Comparison of ENCODE assay signal across 7 cellular contexts in genomic region chr7:130695840-130696239, GRCh38. TPM values are rescaled to one million over a fixed set of nuclear protein-coding genes. Genes with fewer than 3 reads are reported as not detected.
DNase-seq lines count a peak whose midpoint lies in the region; ATAC-seq and TF ChIP-seq lines count a peak whose summit lies in the region.

No MANE protein-coding gene starts in this region.

- H2AFZ ChIP-seq in mammary epithelial cell (ENCODE audit: low read depth, low read length) (no peak overlapping the region), osteoblast (ENCODE audit: low read length) (no peak overlapping the region)

- intact Hi-C loops in mammary epithelial cell (cut with micrococcal nuclease), result loop anchor here (1.0 kb wide), 2 partner anchors 136 to 624 kb away; no protein-coding TSS in a partner anchor
- intact Hi-C loops in activated CD4-positive, alpha-beta T cell treated with anti-CD3 and anti-CD28 coated beads, Interleukin-2, amount 10 ng/mL, durations not matched to agents 24 days and 14 days (cut with micrococcal nuclease), result no loop called here

- ATAC-seq in T-cell (replicated peaks in 1 of 4) (no peak), GM19467 (IDR thresholded peaks at IDR 0.05; ENCODE audit: unreplicated experiment) (no peak)

- no peak overlapping the region for H3K27ac Mint-ChIP-seq in T-cell
- no peak overlapping the region for H3K27ac Mint-ChIP-seq in activated CD4-positive, alpha-beta T cell treated with anti-CD3 and anti-CD28 coated beads, Interleukin-2, amount 10 ng/mL, durations not matched to agents 24 days and 14 days

- H3K4me3 ChIP-seq in mammary epithelial cell (replicated peaks in 1 of 3; ENCODE audit: insufficient read depth in 1 of 3, low read depth in 2 of 3, low read length in 3 of 3), result no peak overlapping the region
- no peak overlapping the region for H3K4me3 ChIP-seq in osteoblast (ENCODE audit: insufficient read depth, low read length)

- TF ChIP-seq CTCF in GM12874 (IDR thresholded peaks at IDR 0.05; ENCODE audit: insufficient read depth, low read depth, low read length), result peak; percentile 36; the same call in 1 of the 2 replicates
- TF ChIP-seq CTCF in mammary epithelial cell (conservative IDR thresholded peaks at IDR 0.05 in 1 of 2, IDR thresholded peaks at IDR 0.05 in 1 of 2; ENCODE audit: extremely low read depth in 1 of 2, insufficient read depth in 1 of 2, low read depth in 1 of 2, low read length in 2 of 2), result peak; percentile 49 to 74
- peak; percentile 65 for TF ChIP-seq CTCF in osteoblast (IDR thresholded peaks at IDR 0.05; ENCODE audit: extremely low read depth, low read depth, low read length)

- H3K27me3 ChIP-seq in mammary epithelial cell (ENCODE audit: insufficient read depth, low read length) (no peaks in the 10 kb centered on the region), osteoblast (ENCODE audit: insufficient read depth, low read length) (peaks cover 4% of the 10 kb centered on the region)

- peak; percentile 29 for DNase-seq in NCI-H1105 treated with DMSO at 0.1 percent for 48 hours (lab: John Stamatoyannopoulos, UW)
- DNase-seq in mammary epithelial cell, result peak; percentile 6
- DNase-seq in osteoblast (ENCODE audit: insufficient read length, low spot score, missing footprints), result peak; percentile 58
- no peak for DNase-seq in T-cell
- no peak for DNase-seq in activated CD4-positive, alpha-beta T cell treated with anti-CD3 and anti-CD28 coated beads, Interleukin-2, amount 10 ng/mL, durations not matched to agents 24 days and 14 days

- H4K20me1 ChIP-seq in mammary epithelial cell (ENCODE audit: insufficient read depth, low read length) (no peaks in the 10 kb centered on the region), osteoblast (ENCODE audit: insufficient read depth, low read length) (no peaks in the 10 kb centered on the region)

- BruUV-seq in mammary epithelial cell (replicated peaks; lab: Mats Ljungman, UMichigan), result no TSS peak

- H3K4me1 ChIP-seq in mammary epithelial cell (ENCODE audit: insufficient read depth, low read length) (no peaks in the 10 kb centered on the region), osteoblast (ENCODE audit: insufficient read depth, low read length) (no peaks in the 10 kb centered on the region)

- H3K27ac ChIP-seq in mammary epithelial cell (ENCODE audit: insufficient read depth, low read depth, low read length) (no peak overlapping the region), osteoblast (ENCODE audit: low read depth, low read length) (no peak overlapping the region)

- H3K9me3 ChIP-seq in mammary epithelial cell (replicated peaks; ENCODE audit: insufficient read depth, low read length) (no peaks in the 10 kb centered on the region), osteoblast (ENCODE audit: low read depth, low read length) (no peaks in the 10 kb centered on the region)

- peaks cover 0 to 15% (median 4%) of the 10 kb centered on the region in 3 donors for H3K9me3 Mint-ChIP-seq in T-cell
- peaks cover 12% of the 10 kb centered on the region for H3K9me3 Mint-ChIP-seq in activated CD4-positive, alpha-beta T cell treated with anti-CD3 and anti-CD28 coated beads, Interleukin-2, amount 10 ng/mL, durations not matched to agents 24 days and 14 days

- no peaks in the 10 kb centered on the region for H3K36me3 Mint-ChIP-seq in T-cell
- H3K36me3 Mint-ChIP-seq in activated CD4-positive, alpha-beta T cell treated with anti-CD3 and anti-CD28 coated beads, Interleukin-2, amount 10 ng/mL, durations not matched to agents 24 days and 14 days (ENCODE audit: low read depth), result no peaks in the 10 kb centered on the region

- WGBS in mammary epithelial cell (ENCODE audit: low coverage, missing lambda C conversion rate), result 50% methylated on average over 2 of the region's 2 CpGs

- POLR2A ChIA-PET in T-cell (lab: Charles Lee), result no interaction called here

- H3K36me3 ChIP-seq in mammary epithelial cell (ENCODE audit: insufficient read depth, low read length) (no peaks in the 10 kb centered on the region), osteoblast (ENCODE audit: insufficient read depth, low read length) (no peaks in the 10 kb centered on the region)

- H3K4me1 Mint-ChIP-seq in T-cell, result no peaks in the 10 kb centered on the region
- no peaks in the 10 kb centered on the region for H3K4me1 Mint-ChIP-seq in activated CD4-positive, alpha-beta T cell treated with anti-CD3 and anti-CD28 coated beads, Interleukin-2, amount 10 ng/mL, durations not matched to agents 24 days and 14 days

- dilution Hi-C loops in mammary epithelial cell (cut with HindIII; ENCODE audit: low sequenced_read_pairs), result no loop called here

- no peak overlapping the region for H3K9ac ChIP-seq in mammary epithelial cell (ENCODE audit: insufficient read depth, low read length)

- H3K4me2 ChIP-seq in mammary epithelial cell (ENCODE audit: insufficient read depth, low read depth, low read length) (no peak overlapping the region), osteoblast (ENCODE audit: insufficient read depth, low read length) (no peak overlapping the region)

- CTCF ChIA-PET in mammary epithelial cell (lab: Charles Lee; ENCODE audit: low non-redundant PET) (no interaction called here), T-cell (lab: Charles Lee) (no interaction called here)

- in situ Hi-C loops in mammary epithelial cell (cut with MboI; ENCODE audit: low sequenced_read_pairs in 2 of 2), result no loop called here

- no peak overlapping the region for H3K4me3 Mint-ChIP-seq in T-cell
- H3K4me3 Mint-ChIP-seq in activated CD4-positive, alpha-beta T cell treated with anti-CD3 and anti-CD28 coated beads, Interleukin-2, amount 10 ng/mL, durations not matched to agents 24 days and 14 days, result no peak overlapping the region

- H3K79me2 ChIP-seq in mammary epithelial cell (ENCODE audit: insufficient read depth, low read length), result no peaks in the 10 kb centered on the region
- H3K79me2 ChIP-seq in osteoblast (ENCODE audit: insufficient read depth, low read length), result no peaks in the 10 kb centered on the region

- peaks cover 0 to 1% of the 10 kb centered on the region in 2 donors for H3K27me3 Mint-ChIP-seq in T-cell
- H3K27me3 Mint-ChIP-seq in activated CD4-positive, alpha-beta T cell treated with anti-CD3 and anti-CD28 coated beads, Interleukin-2, amount 10 ng/mL, durations not matched to agents 24 days and 14 days, result peaks cover 2% of the 10 kb centered on the region

RNA-seq across cellular contexts. Expression of gene TSGA13, which starts 9.5 kb away (rescaled TPM):
- total RNA-seq in mammary epithelial cell, result not detected
- polyA plus RNA-seq in mammary epithelial cell, result not detected
- polyA minus RNA-seq in mammary epithelial cell, result not detected
- total RNA-seq in osteoblast, result not detected in 2 replicates
- not detected for total RNA-seq in T-cell
- not detected in 2 replicates for total RNA-seq in activated CD4-positive, alpha-beta T cell treated with anti-CD3 and anti-CD28 coated beads, Interleukin-2, amount 10 ng/mL, durations not matched to agents 24 days and 14 days

RNA-seq across cellular contexts. Expression of gene COPG2, which starts 27.3 kb away (rescaled TPM):
- total RNA-seq in mammary epithelial cell (10 to 100 TPM; 29.7 to 50.2 TPM), osteoblast (53.0 and 59.7 TPM in 2 replicates), T-cell (10 to 100 TPM in 1 of 5 donors, 1 to 10 TPM in 4; 7.7 to 10.4 (median 8.5) TPM)
- polyA plus RNA-seq in mammary epithelial cell, result 27.3 TPM
- polyA minus RNA-seq in mammary epithelial cell, result 37.9 TPM
- 21.4 and 22.5 TPM in 2 replicates for total RNA-seq in activated CD4-positive, alpha-beta T cell treated with anti-CD3 and anti-CD28 coated beads, Interleukin-2, amount 10 ng/mL, durations not matched to agents 24 days and 14 days

RNA-seq across cellular contexts. Expression of gene KLF14, which starts 38.2 kb away (rescaled TPM):
- total RNA-seq in mammary epithelial cell (not detected), osteoblast (not detected in 2 replicates), T-cell (not detected)
- not detected for polyA plus RNA-seq in mammary epithelial cell
- polyA minus RNA-seq in mammary epithelial cell, result not detected
- total RNA-seq in activated CD4-positive, alpha-beta T cell treated with anti-CD3 and anti-CD28 coated beads, Interleukin-2, amount 10 ng/mL, durations not matched to agents 24 days and 14 days, result not detected in 2 replicates

Comparison
In these comparisons a context has a peak if more than half of its experiments do, and no peak if none do; other contexts are left out.
1. DNase-seq: peak in NCI-H1105 treated with DMSO at 0.1 percent for 48 hours (single experiment), mammary epithelial cell (single experiment) and osteoblast (single experiment); none in T-cell (0 of 34) and activated CD4-positive, alpha-beta T cell treated with anti-CD3 and anti-CD28 coated beads, Interleukin-2, amount 10 ng/mL, durations not matched to agents 24 days and 14 days (single experiment).
2. Peak in every context shown above with its lines, with median percentiles within 50 percentile points of each other: CTCF ChIP-seq.